In the genomic region with DNA sequence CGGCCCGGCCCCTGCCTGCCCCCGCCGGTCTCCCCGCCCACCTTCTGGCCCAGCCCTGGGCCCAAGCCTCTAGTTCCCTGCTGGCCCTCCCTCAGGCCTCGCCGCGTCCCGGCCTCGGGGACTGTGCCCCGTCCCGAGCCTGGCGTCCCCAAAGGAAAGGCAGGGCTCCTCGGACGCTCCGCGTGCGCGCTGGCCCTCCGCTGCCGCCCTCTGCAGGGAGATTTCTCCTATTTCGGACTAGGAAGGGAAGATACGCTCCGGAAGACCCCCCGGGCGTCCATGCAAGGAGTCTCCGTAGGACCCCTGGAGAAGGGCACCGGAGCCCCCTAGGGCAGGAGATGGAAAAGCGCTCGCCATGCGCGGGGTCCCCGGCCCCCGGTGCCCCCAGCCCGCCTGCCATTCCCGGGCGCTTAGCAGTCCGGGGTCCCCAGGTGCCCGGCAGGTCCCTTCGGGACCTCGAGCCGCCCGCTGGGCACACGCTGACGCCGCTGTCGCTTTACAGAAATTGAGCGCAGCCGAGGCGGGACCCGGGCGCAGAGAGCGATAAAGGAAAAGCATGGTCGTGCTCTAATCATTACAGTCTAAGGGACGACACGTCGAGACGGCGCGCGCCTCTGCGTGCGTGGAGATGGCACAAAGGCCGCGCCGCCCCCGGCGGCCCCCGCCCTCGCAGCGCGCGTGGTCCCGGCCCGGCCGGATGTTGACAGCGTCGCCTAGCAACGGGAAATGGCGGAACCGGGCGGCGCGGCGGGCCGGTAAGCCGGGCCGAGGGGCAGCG, we compare ENCODE assay signal across 1 cellular context.
TF ChIP-seq lines count a peak whose summit lies in the region.

A gene with protein sequence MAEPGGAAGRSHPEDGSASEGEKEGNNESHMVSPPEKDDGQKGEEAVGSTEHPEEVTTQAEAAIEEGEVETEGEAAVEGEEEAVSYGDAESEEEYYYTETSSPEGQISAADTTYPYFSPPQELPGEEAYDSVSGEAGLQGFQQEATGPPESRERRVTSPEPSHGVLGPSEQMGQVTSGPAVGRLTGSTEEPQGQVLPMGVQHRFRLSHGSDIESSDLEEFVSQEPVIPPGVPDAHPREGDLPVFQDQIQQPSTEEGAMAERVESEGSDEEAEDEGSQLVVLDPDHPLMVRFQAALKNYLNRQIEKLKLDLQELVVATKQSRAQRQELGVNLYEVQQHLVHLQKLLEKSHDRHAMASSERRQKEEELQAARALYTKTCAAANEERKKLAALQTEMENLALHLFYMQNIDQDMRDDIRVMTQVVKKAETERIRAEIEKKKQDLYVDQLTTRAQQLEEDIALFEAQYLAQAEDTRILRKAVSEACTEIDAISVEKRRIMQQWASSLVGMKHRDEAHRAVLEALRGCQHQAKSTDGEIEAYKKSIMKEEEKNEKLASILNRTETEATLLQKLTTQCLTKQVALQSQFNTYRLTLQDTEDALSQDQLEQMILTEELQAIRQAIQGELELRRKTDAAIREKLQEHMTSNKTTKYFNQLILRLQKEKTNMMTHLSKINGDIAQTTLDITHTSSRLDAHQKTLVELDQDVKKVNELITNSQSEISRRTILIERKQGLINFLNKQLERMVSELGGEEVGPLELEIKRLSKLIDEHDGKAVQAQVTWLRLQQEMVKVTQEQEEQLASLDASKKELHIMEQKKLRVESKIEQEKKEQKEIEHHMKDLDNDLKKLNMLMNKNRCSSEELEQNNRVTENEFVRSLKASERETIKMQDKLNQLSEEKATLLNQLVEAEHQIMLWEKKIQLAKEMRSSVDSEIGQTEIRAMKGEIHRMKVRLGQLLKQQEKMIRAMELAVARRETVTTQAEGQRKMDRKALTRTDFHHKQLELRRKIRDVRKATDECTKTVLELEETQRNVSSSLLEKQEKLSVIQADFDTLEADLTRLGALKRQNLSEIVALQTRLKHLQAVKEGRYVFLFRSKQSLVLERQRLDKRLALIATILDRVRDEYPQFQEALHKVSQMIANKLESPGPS (plus strand): TSS at position 706 of the 778 bp plus-strand sequence. CDS start 21 bp downstream, at position 727.

TF ChIP-seq in endothelial cell of umbilical vein, 7 proteins besides CTCF, POLR2A, EP300 and RAD21 (continued from another document):
- TF ChIP-seq, protein P1, sequence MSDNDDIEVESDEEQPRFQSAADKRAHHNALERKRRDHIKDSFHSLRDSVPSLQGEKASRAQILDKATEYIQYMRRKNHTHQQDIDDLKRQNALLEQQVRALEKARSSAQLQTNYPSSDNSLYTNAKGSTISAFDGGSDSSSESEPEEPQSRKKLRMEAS (IDR thresholded peaks at IDR 0.05; ENCODE audit: insufficient read depth, insufficient read length), result peak; percentile 56
- TF ChIP-seq GATA2 (IDR thresholded peaks at IDR 0.05; ENCODE audit: insufficient read depth, insufficient read length, low read depth, low read length), result no peak
- TF ChIP-seq JUN (IDR thresholded peaks at IDR 0.05; ENCODE audit: borderline replicate concordance, insufficient read depth, insufficient read length, low read depth), result no peak
